1 cellular context compared by ENCODE assay signal in the genomic region with DNA sequence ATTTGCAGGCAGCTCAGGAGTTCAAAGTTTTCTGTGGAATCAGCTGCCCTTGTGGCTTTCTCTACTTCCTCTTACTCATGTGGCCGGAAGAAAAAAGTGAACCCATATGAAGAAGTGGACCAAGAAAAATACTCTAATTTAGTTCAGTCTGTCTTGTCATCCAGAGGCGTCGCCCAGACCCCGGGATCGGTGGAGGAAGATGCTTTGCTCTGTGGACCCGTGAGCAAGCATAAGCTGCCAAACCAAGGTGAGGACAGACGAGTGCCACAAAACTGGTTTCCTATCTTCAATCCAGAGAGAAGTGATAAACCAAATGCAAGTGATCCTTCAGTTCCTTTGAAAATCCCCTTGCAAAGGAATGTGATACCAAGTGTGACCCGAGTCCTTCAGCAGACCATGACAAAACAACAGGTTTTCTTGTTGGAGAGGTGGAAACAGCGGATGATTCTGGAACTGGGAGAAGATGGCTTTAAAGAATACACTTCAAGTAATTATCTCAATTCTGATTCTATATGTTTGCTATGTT.
TF ChIP-seq lines count a peak whose summit lies in the region.

No MANE protein-coding gene starts in this region.

TF ChIP-seq in liver, 16 proteins besides CTCF, POLR2A, EP300 and RAD21 (continued from another document):
- no peak for TF ChIP-seq REST (IDR thresholded peaks at IDR 0.05)
- TF ChIP-seq, protein P1, sequence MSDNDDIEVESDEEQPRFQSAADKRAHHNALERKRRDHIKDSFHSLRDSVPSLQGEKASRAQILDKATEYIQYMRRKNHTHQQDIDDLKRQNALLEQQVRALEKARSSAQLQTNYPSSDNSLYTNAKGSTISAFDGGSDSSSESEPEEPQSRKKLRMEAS (IDR thresholded peaks at IDR 0.05), result no peak
- TF ChIP-seq SP1 (IDR thresholded peaks at IDR 0.05), result no peak
- TF ChIP-seq FOXA2 (IDR thresholded peaks at IDR 0.05), result no peak
- TF ChIP-seq EGR1 (IDR thresholded peaks at IDR 0.05; ENCODE audit: low read depth in 2 of 2), result no peak
- TF ChIP-seq JUND (IDR thresholded peaks at IDR 0.05), result no peak
- TF ChIP-seq TAF1 (conservative IDR thresholded peaks at IDR 0.05), result no peak
